8 cellular contexts compared by ENCODE assay signal in genomic region chr17:4807534-4808377, GRCh38. TPM values are rescaled to one million over a fixed set of nuclear protein-coding genes. Genes with fewer than 3 reads are reported as not detected.
DNase-seq lines count a peak whose midpoint lies in the region; ATAC-seq and TF ChIP-seq lines count a peak whose summit lies in the region.

No MANE protein-coding gene starts in this region.

- POLR2A ChIA-PET in HCT116 (lab: Charles Lee) (interaction anchor here (1.0 to 1.2 kb wide), 2 partner anchors 11 to 18 kb away, joined by 5 read pairs; partner anchors contain the start of gene PSMB6), HEK293T (lab: Yijun Ruan, JAX) (interaction anchor here (0.9 to 3.4 kb wide), 10 partner anchors 8 to 132 kb away, joined by 3 to 19 read pairs (median 4); partner anchors contain the start of genes GLTPD2, MINK1, PSMB6 and RNF167)

- H3K27me3 ChIP-seq in HCT116 (ENCODE audit: insufficient read depth, low read length) (no peaks in the 10 kb centered on the region), iPS-15b (ENCODE audit: control insufficient read depth, insufficient read depth, low read length) (no peaks in the 10 kb centered on the region), spleen (replicated peaks in 1 of 7) (peaks cover 0 to 6% (median 0%) of the 10 kb centered on the region in 7 donors)

- H3K9me2 ChIP-seq in HCT116 (ENCODE audit: insufficient read depth) = no peaks in the 10 kb centered on the region

- H3K27ac Mint-ChIP-seq in activated naive CD8-positive, alpha-beta T cell treated with anti-CD3 and anti-CD28 coated beads, Interleukin-2, amount 50 U/mL, for 24 hours = peak overlapping the region; percentile 7

- H3K9me3 ChIP-seq in HCT116 (ENCODE audit: control insufficient read depth in 1 of 2, insufficient read depth in 1 of 2, low read depth in 1 of 2, low read length in 2 of 2) = no peaks in the 10 kb centered on the region
- no peaks in the 10 kb centered on the region for H3K9me3 ChIP-seq in iPS-15b (ENCODE audit: control insufficient read depth, insufficient read depth, low read length)
- H3K9me3 ChIP-seq in spleen = no peaks in the 10 kb centered on the region

- no peaks in the 10 kb centered on the region for H3K27me3 Mint-ChIP-seq in activated naive CD8-positive, alpha-beta T cell treated with anti-CD3 and anti-CD28 coated beads, Interleukin-2, amount 50 U/mL, for 24 hours

- no peaks in the 10 kb centered on the region for H3K79me2 ChIP-seq in HCT116 (ENCODE audit: insufficient read depth, low read length)

- no peaks in the 10 kb centered on the region for H4K20me1 ChIP-seq in HCT116 (ENCODE audit: insufficient read depth)

- CTCF ChIA-PET in HCT116 (lab: Charles Lee) = interaction anchor here (0.8 to 1.8 kb wide), 2 partner anchors 18 to 75 kb away, joined by 3 to 6 read pairs; no protein-coding TSS in a partner anchor
- CTCF ChIA-PET in HEK293T (lab: Yijun Ruan, JAX) = interaction anchor here (1.4 kb wide), 1 partner anchor 18 kb away, joined by 8 read pairs; no protein-coding TSS in a partner anchor

- H3K9me3 Mint-ChIP-seq in activated naive CD8-positive, alpha-beta T cell treated with anti-CD3 and anti-CD28 coated beads, Interleukin-2, amount 50 U/mL, for 24 hours = no peaks in the 10 kb centered on the region

- peaks cover 2% of the 10 kb centered on the region for H3K36me3 Mint-ChIP-seq in activated naive CD8-positive, alpha-beta T cell treated with anti-CD3 and anti-CD28 coated beads, Interleukin-2, amount 50 U/mL, for 24 hours (ENCODE audit: low read depth)

- H3K36me3 ChIP-seq in HCT116 (ENCODE audit: control insufficient read depth in 1 of 2, insufficient read depth in 2 of 2, low read length in 2 of 2) (peaks cover 5 to 7% of the 10 kb centered on the region in 2 experiments; a peak in 3 of 4 replicates), iPS-15b (ENCODE audit: control insufficient read depth, insufficient read depth, low read length) (peaks cover 19% of the 10 kb centered on the region), spleen (peaks cover 0 to 30% (median 3%) of the 10 kb centered on the region in 6 donors)

- ATAC-seq in HCT116 (peak; percentile 7), HG02870 (IDR thresholded peaks at IDR 0.05; ENCODE audit: unreplicated experiment) (no peak), GM21576 (IDR thresholded peaks at IDR 0.05; ENCODE audit: unreplicated experiment) (no peak)
- no peak for ATAC-seq in activated naive CD8-positive, alpha-beta T cell treated with anti-CD3 and anti-CD28 coated beads, Interleukin-2, amount 50 U/mL, for 24 hours

- H3K4me3 ChIP-seq in HCT116 (replicated peaks in 1 of 2; ENCODE audit: low read depth in 1 of 2, low read length in 2 of 2) = peak overlapping the region; percentile 64 to 84
- peak overlapping the region; percentile 79 for H3K4me3 ChIP-seq in iPS-15b (ENCODE audit: low read depth, low read length)
- H3K4me3 ChIP-seq in spleen = peak overlapping the region; percentile 61 to 91 (median 72)

- DNase-seq in HCT116 (ENCODE audit: low read depth, low spot score) (no peak), spleen (no peak), NCI-H2227 (lab: John Stamatoyannopoulos, UW; ENCODE audit: unreplicated experiment) (no peak), HEK293T (ENCODE audit: extremely low spot score) (no peak)
- DNase-seq in activated naive CD8-positive, alpha-beta T cell treated with anti-CD3 and anti-CD28 coated beads, Interleukin-2, amount 50 U/mL, for 24 hours = no peak

- WGBS in spleen, 5 donors = 33 to 38% (median 36%) methylated on average over 30 to 38 of the region's 38 CpGs

- H3K9ac ChIP-seq in HCT116 (ENCODE audit: low read length) = peak overlapping the region; percentile 77
- H3K9ac ChIP-seq in iPS-15b (ENCODE audit: low read depth, low read length) = peak overlapping the region; percentile 54

- RAD21 ChIA-PET in HCT116 (lab: Charles Lee; ENCODE audit: low non-redundant PET in 1 of 2, low total read pairs in 2 of 2, uncharacterized antibody in 2 of 2, unreplicated experiment in 2 of 2) = no interaction called here

- BruUV-seq in HCT116 (replicated peaks; lab: Mats Ljungman, UMichigan) = TSS peak; percentile 53

- H3K4me1 ChIP-seq in HCT116 (ENCODE audit: control insufficient read depth in 1 of 2, insufficient read depth in 2 of 2, low read length in 2 of 2) (peaks cover 12 to 13% of the 10 kb centered on the region in 2 experiments), iPS-15b (ENCODE audit: control insufficient read depth, insufficient read depth, low read length) (no peaks in the 10 kb centered on the region), spleen (peaks cover 8 to 31% (median 21%) of the 10 kb centered on the region in 6 donors)

- intact Hi-C loops in HCT116 (cut with micrococcal nuclease) (no loop called here), spleen (cut with DNase I; ENCODE audit: low total_unique reads) (no loop called here)

- peak overlapping the region; percentile 54 for H3K4me3 Mint-ChIP-seq in activated naive CD8-positive, alpha-beta T cell treated with anti-CD3 and anti-CD28 coated beads, Interleukin-2, amount 50 U/mL, for 24 hours

- TF ChIP-seq CTCF in HCT116 (IDR thresholded peaks at IDR 0.05 in 2 of 3, conservative IDR thresholded peaks at IDR 0.05 in 1 of 3; ENCODE audit: borderline replicate concordance in 1 of 3, insufficient read depth in 1 of 3, low read depth in 2 of 3, low read length in 2 of 3) (no peak), spleen (IDR thresholded peaks at IDR 0.05 in 8 of 11, conservative IDR thresholded peaks at IDR 0.05 in 3 of 11) (no peak)

- H3K27ac ChIP-seq in HCT116 (ENCODE audit: low read depth, low read length) = no peak overlapping the region; the same call in 1 of the 2 replicates
- H3K27ac ChIP-seq in spleen = peak overlapping the region in 6 of 8 donors; percentile 80 to 88 (median 83)

- peaks cover 8% of the 10 kb centered on the region for H3K4me1 Mint-ChIP-seq in activated naive CD8-positive, alpha-beta T cell treated with anti-CD3 and anti-CD28 coated beads, Interleukin-2, amount 50 U/mL, for 24 hours

- H3K4me2 ChIP-seq in HCT116 (ENCODE audit: low read length) = peak overlapping the region; percentile 85

- no peak overlapping the region for H2AFZ ChIP-seq in HCT116 (ENCODE audit: low read depth, low read length, poor library complexity, severe bottlenecking)

- no peak for TF ChIP-seq RAD21 in HCT116 (IDR thresholded peaks at IDR 0.05; ENCODE audit: low read depth)

- TF ChIP-seq POLR2A in HCT116 (IDR thresholded peaks at IDR 0.05; ENCODE audit: borderline replicate concordance, extremely low read depth, insufficient read depth, insufficient read length) (no peak), spleen (IDR thresholded peaks at IDR 0.05) (no peak)

TF ChIP-seq in HCT116, 20 proteins besides CTCF, POLR2A, EP300 and RAD21 (continues in another document):
- no peak for TF ChIP-seq SP1 (IDR thresholded peaks at IDR 0.05; ENCODE audit: low read depth)
- no peak for TF ChIP-seq EGR1 (IDR thresholded peaks at IDR 0.05; ENCODE audit: low read depth)
- TF ChIP-seq POLR2AphosphoS5 (IDR thresholded peaks at IDR 0.05; ENCODE audit: low read depth, low read length) = no peak
- TF ChIP-seq SRF (IDR thresholded peaks at IDR 0.05; ENCODE audit: low read depth) = no peak

TF ChIP-seq in HEK293T, 16 proteins besides CTCF, POLR2A, EP300 and RAD21:
- TF ChIP-seq L3MBTL2 (conservative IDR thresholded peaks at IDR 0.05) = no peak

RNA-seq across cellular contexts. Expression of gene PLD2, which starts 0.8 kb away (rescaled TPM):
- total RNA-seq in HCT116 (2021; ENCODE audit: unreplicated experiment) = 47.7 TPM
- 39.8 and 42.3 TPM in 2 replicates for polyA plus RNA-seq in HCT116 (2012)
- 10 to 100 TPM; 19.5 to 42.0 (median 37.4) TPM for total RNA-seq in spleen
- 10 to 100 TPM in 2 of 3 donors, 1 to 10 TPM in 1; 6.0 to 14.1 (median 13.6) TPM for polyA plus RNA-seq in spleen

RNA-seq across cellular contexts. Expression of gene PSMB6, which starts 11.8 kb away (rescaled TPM):
- total RNA-seq in HCT116 (2021; ENCODE audit: unreplicated experiment) (221 TPM), spleen (100 to 1,000 TPM in 1 of 7 donors, 10 to 100 TPM in 6; 72.9 to 143 (median 84.0) TPM)
- polyA plus RNA-seq in HCT116 (2012) = 308 and 342 TPM in 2 replicates
- 100 to 1,000 TPM; 106 to 161 (median 124) TPM for polyA plus RNA-seq in spleen

RNA-seq across cellular contexts. Expression of gene GLTPD2, which starts 19.0 kb away (rescaled TPM):
- not detected for total RNA-seq in HCT116 (2021; ENCODE audit: unreplicated experiment)
- 0.07 and 0.20 TPM in 2 replicates for polyA plus RNA-seq in HCT116 (2012)
- total RNA-seq in spleen = not detected
- polyA plus RNA-seq in spleen = under 1 TPM in 1 of 3 donors, not detected in 2; 0.06 TPM

RNA-seq across cellular contexts. Expression of gene VMO1, which starts 21.6 kb away (rescaled TPM):
- total RNA-seq in HCT116 (2021; ENCODE audit: unreplicated experiment) (0.76 TPM), spleen (10 to 100 TPM in 5 of 7 donors, 1 to 10 TPM in 2; 5.8 to 74.3 (median 16.5) TPM)
- polyA plus RNA-seq in HCT116 (2012) = 0.49 and 0.52 TPM in 2 replicates
- polyA plus RNA-seq in spleen = 10 to 100 TPM in 1 of 3 donors, 1 to 10 TPM in 2; 5.0 to 10.9 (median 8.4) TPM
